ENCODE assay signal across 13 cellular contexts in genomic region chr6:44034391-44034861, GRCh38.
DNase-seq lines count a peak whose midpoint lies in the region; ATAC-seq and TF ChIP-seq lines count a peak whose summit lies in the region.
"Had no signal": no experiment of that assay in that cellular context is flagged by ENCODE, and none has a peak within 500 bp of the region (broad histone marks: within the 10 kb centered on the region; RNA-seq: fewer than 3 reads in every experiment).

No MANE protein-coding gene starts in this region.

- no peak overlapping the region for H2AK5ac ChIP-seq in H9 (ENCODE audit: insufficient read length, low read length)

- H3K27me3 ChIP-seq in H9 (ENCODE audit: insufficient read depth, low read length) (no peaks in the 10 kb centered on the region; the same call in 1 of the 2 replicates), smooth muscle cell (ENCODE audit: low read depth) (no peaks in the 10 kb centered on the region)
- H3K27me3 ChIP-seq: cardiac muscle cell had no signal

- H3K27ac ChIP-seq in H9 (ENCODE audit: insufficient read length, low read depth, low read length) (no peak overlapping the region), smooth muscle cell (ENCODE audit: low read depth) (peak overlapping the region; percentile 53)
- H3K27ac ChIP-seq: cardiac muscle cell had no signal

- no peak overlapping the region; a peak in 1 of 7 replicates for H3K27ac Mint-ChIP-seq in H9
- H3K27ac Mint-ChIP-seq: activated CD4-positive, alpha-beta memory T cell treated with anti-CD3 and anti-CD28 coated beads, Interleukin-2, amount 10 ng/mL, durations not matched to agents 7 days and 5 days; natural killer cell had no signal

- H2BK120ac ChIP-seq in H9 (ENCODE audit: low read depth, low read length, poor library complexity, severe bottlenecking): no peak overlapping the region

- H3K56ac ChIP-seq in H9 (ENCODE audit: insufficient read length, low read depth, low read length): no peak overlapping the region

- no peak overlapping the region for H2BK12ac ChIP-seq in H9 (ENCODE audit: insufficient read length, low read depth, low read length)

- no peak for TF ChIP-seq CTCF in H9 (conservative IDR thresholded peaks at IDR 0.05)
- TF ChIP-seq CTCF in smooth muscle cell (IDR thresholded peaks at IDR 0.05; ENCODE audit: borderline replicate concordance, insufficient read depth, poor library complexity, severe bottlenecking): no peak

- no peak overlapping the region for H2BK5ac ChIP-seq in H9 (ENCODE audit: insufficient read length, low read length)

- no peaks in the 10 kb centered on the region for H3K23me2 ChIP-seq in H9 (ENCODE audit: insufficient read length, low read depth, low read length, poor library complexity, severe bottlenecking)

- H3K4me1 ChIP-seq in H9 (ENCODE audit: insufficient read depth, low read length) (no peaks in the 10 kb centered on the region; the same call in 1 of the 2 replicates), smooth muscle cell (ENCODE audit: low read depth) (no peaks in the 10 kb centered on the region)

- H3K4me2 ChIP-seq in H9 (ENCODE audit: insufficient read depth, insufficient read length, low read length): no peak overlapping the region
- peak overlapping the region; percentile 33 for H3K4me2 ChIP-seq in smooth muscle cell

- no peak overlapping the region for H3K23ac ChIP-seq in H9 (ENCODE audit: insufficient read length, low read depth, low read length)

- H4K20me1 ChIP-seq in H9 (ENCODE audit: control insufficient read depth, insufficient read depth, insufficient read length): no peaks in the 10 kb centered on the region
- H4K20me1 ChIP-seq in smooth muscle cell (ENCODE audit: low read depth): no peaks in the 10 kb centered on the region

- DNase-seq in H9 (no peak), RPMI7951 (ENCODE audit: low read depth) (peak; percentile 83), glomerular visceral epithelial cell (ENCODE audit: extremely low spot score) (peak; percentile 95), smooth muscle cell (lab: John Stamatoyannopoulos, UW; ENCODE audit: unreplicated experiment) (no peak)
- DNase-seq in effector CD4-positive, alpha-beta T cell: no peak
- DNase-seq: activated CD4-positive, alpha-beta memory T cell treated with anti-CD3 and anti-CD28 coated beads, Interleukin-2, amount 10 ng/mL, durations not matched to agents 7 days and 5 days; activated naive CD4-positive, alpha-beta T cell; left ventricle myocardium superior; natural killer cell; NCI-H524 had no signal

- no peaks in the 10 kb centered on the region; a peak in 1 of 5 replicates for H3K9me3 Mint-ChIP-seq in H9
- H3K9me3 Mint-ChIP-seq: activated CD4-positive, alpha-beta memory T cell treated with anti-CD3 and anti-CD28 coated beads, Interleukin-2, amount 10 ng/mL, durations not matched to agents 7 days and 5 days; natural killer cell had no signal

- no peak overlapping the region for H4K5ac ChIP-seq in H9 (ENCODE audit: insufficient read length, low read depth, low read length)

- H3K9me3 ChIP-seq in H9 (ENCODE audit: control insufficient read depth, low read depth, low read length) (no peaks in the 10 kb centered on the region), smooth muscle cell (replicated peaks; ENCODE audit: low read depth) (no peaks in the 10 kb centered on the region)

- no peaks in the 10 kb centered on the region for H3K36me3 ChIP-seq in smooth muscle cell (ENCODE audit: low read depth)
- H3K36me3 ChIP-seq: cardiac muscle cell had no signal

- H3K4me3 Mint-ChIP-seq in H9: no peak overlapping the region
- H3K4me3 Mint-ChIP-seq: activated CD4-positive, alpha-beta memory T cell treated with anti-CD3 and anti-CD28 coated beads, Interleukin-2, amount 10 ng/mL, durations not matched to agents 7 days and 5 days; natural killer cell had no signal

- no peaks in the 10 kb centered on the region for H3F3A ChIP-seq in smooth muscle cell (ENCODE audit: low read depth)

- H3K4me1 Mint-ChIP-seq in H9: peaks cover 10 to 14% of the 10 kb centered on the region in 2 experiments
- H3K4me1 Mint-ChIP-seq: natural killer cell had no signal

- H3K9ac ChIP-seq in H9 (ENCODE audit: extremely low read depth, insufficient read length, low read length) (no peak overlapping the region), smooth muscle cell (ENCODE audit: low read depth) (no peak overlapping the region)

- no peaks in the 10 kb centered on the region for H3K79me2 ChIP-seq in H9 (ENCODE audit: insufficient read depth, low read length)
- no peaks in the 10 kb centered on the region for H3K79me2 ChIP-seq in smooth muscle cell (ENCODE audit: low read depth)

- no peaks in the 10 kb centered on the region for H3K79me1 ChIP-seq in H9 (ENCODE audit: insufficient read depth, low read depth, low read length, poor library complexity, severe bottlenecking)

- no peak overlapping the region for H3K4ac ChIP-seq in H9 (ENCODE audit: low read depth, low read length)

- H3K4me3 ChIP-seq in smooth muscle cell: no peak overlapping the region
- H3K4me3 ChIP-seq: cardiac muscle cell had no signal

- H3K27me3 Mint-ChIP-seq in H9 (ENCODE audit: low read depth): peaks cover 11% of the 10 kb centered on the region

- no peak overlapping the region for H2BK15ac ChIP-seq in H9 (ENCODE audit: low read depth, low read length)

- H3K18ac ChIP-seq in H9 (ENCODE audit: insufficient read length, low read depth, low read length): no peak overlapping the region

- no peak overlapping the region for H3T11ph ChIP-seq in H9 (ENCODE audit: low read length)

- no peak for ATAC-seq in GM21423 (IDR thresholded peaks at IDR 0.05; ENCODE audit: unreplicated experiment)
- ATAC-seq in HG03175 (IDR thresholded peaks at IDR 0.05; ENCODE audit: unreplicated experiment): no peak
- ATAC-seq: left ventricle myocardium superior, natural killer cell had no signal

- no CpG with 5 or more reads among the region's 4 CpGs for WGBS in H9 (ENCODE audit: extremely low coverage, insufficient read length, low lambda C conversion rate)
- 30% methylated on average over 4 of the region's 4 CpGs for WGBS in smooth muscle cell (ENCODE audit: low lambda C conversion rate)

- peak overlapping the region; percentile 57 for H3K14ac ChIP-seq in H9 (ENCODE audit: insufficient read depth, low read length)

- no peak overlapping the region for H4K8ac ChIP-seq in H9 (replicated peaks; ENCODE audit: insufficient read length, low read depth, low read length)

- no peaks in the 10 kb centered on the region for H3K36me3 Mint-ChIP-seq in H9 (ENCODE audit: insufficient read depth in 1 of 3, low read depth in 3 of 3)
- H3K36me3 Mint-ChIP-seq: natural killer cell had no signal

- H2AFZ ChIP-seq in H9 (ENCODE audit: low read length) (no peak overlapping the region), smooth muscle cell (ENCODE audit: low read depth) (no peak overlapping the region)

- no peak overlapping the region for H4K91ac ChIP-seq in H9 (ENCODE audit: insufficient read length, low read depth, low read length)

- H2BK20ac ChIP-seq in H9 (ENCODE audit: low read depth, low read length, poor library complexity, severe bottlenecking): no peak overlapping the region

Comparison
In these comparisons a context has a peak if more than half of its experiments do, and no peak if none do; other contexts are left out.
1. DNase-seq: peak in RPMI7951 (single experiment) and glomerular visceral epithelial cell (single experiment); none in H9 (single experiment), smooth muscle cell (single experiment) and effector CD4-positive, alpha-beta T cell (single experiment).